In the genomic region with DNA sequence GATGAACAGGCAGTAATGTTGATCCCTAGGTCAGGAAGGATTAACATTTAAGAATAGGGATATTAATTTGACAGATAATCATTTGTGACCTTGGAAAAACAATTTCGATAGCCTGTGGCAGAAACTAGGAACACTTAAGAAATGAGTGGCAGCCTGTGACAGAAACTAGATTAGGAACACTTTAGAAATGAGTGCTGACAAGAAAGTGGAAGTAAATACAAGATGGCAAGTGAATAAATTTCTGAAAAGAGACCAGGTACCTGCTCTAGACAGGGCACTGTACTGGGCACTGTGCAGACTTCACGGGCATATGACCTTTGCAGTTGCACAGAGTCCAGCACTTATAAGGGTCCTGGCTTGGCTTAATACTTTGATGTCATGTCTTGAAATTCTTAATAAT, we compare ENCODE assay signal across 12 cellular contexts.
DNase-seq lines count a peak whose midpoint lies in the region; ATAC-seq and TF ChIP-seq lines count a peak whose summit lies in the region.
"Had no signal": no experiment of that assay in that cellular context is flagged by ENCODE, and none has a peak within 500 bp of the region (broad histone marks: within the 10 kb centered on the region; RNA-seq: fewer than 3 reads in every experiment).

No MANE protein-coding gene starts in this region.

- DNase-seq in GM20000 (ENCODE audit: low spot score) (peak; percentile 46), RWPE1 (ENCODE audit: low spot score) (no peak)
- DNase-seq in activated naive CD8-positive, alpha-beta T cell treated with anti-CD3 and anti-CD28 coated beads, Interleukin-2, amount 50 U/mL, for 24 hours: no peak
- DNase-seq in effector CD4-positive, alpha-beta T cell: no peak
- no peak for DNase-seq in effector CD8-positive, alpha-beta T cell (lab: John Stamatoyannopoulos, UW)
- DNase-seq: activated naive CD4-positive, alpha-beta T cell treated with anti-CD3 and anti-CD28 coated beads, Interleukin-2, amount 50 U/mL, for 16 hours; cortex of kidney; DMS153; HCEC 1CT; mammary epithelial cell had no signal

- no peaks in the 10 kb centered on the region for H3K9me3 Mint-ChIP-seq in activated naive CD8-positive, alpha-beta T cell treated with anti-CD3 and anti-CD28 coated beads, Interleukin-2, amount 50 U/mL, for 24 hours

- TF ChIP-seq CTCF in GM20000 (IDR thresholded peaks at IDR 0.05; ENCODE audit: extremely low read depth, missing control alignments): no peak
- no peak for TF ChIP-seq CTCF in RWPE1 (conservative IDR thresholded peaks at IDR 0.05; ENCODE audit: low read depth)

- POLR2A ChIA-PET in RWPE1 (lab: Yijun Ruan, JAX; ENCODE audit: low non-redundant PET): no interaction called here

- H3K27ac Mint-ChIP-seq in activated naive CD8-positive, alpha-beta T cell treated with anti-CD3 and anti-CD28 coated beads, Interleukin-2, amount 50 U/mL, for 24 hours: no peak overlapping the region

- H3K4me1 Mint-ChIP-seq in activated naive CD8-positive, alpha-beta T cell treated with anti-CD3 and anti-CD28 coated beads, Interleukin-2, amount 50 U/mL, for 24 hours: peaks cover 24% of the 10 kb centered on the region

- CTCF ChIA-PET in RWPE1 (lab: Yijun Ruan, JAX): no interaction called here

- no peak overlapping the region for H3K27ac ChIP-seq in RWPE1

- no peaks in the 10 kb centered on the region for H3K27me3 Mint-ChIP-seq in activated naive CD8-positive, alpha-beta T cell treated with anti-CD3 and anti-CD28 coated beads, Interleukin-2, amount 50 U/mL, for 24 hours

- H3K4me3 Mint-ChIP-seq in activated naive CD8-positive, alpha-beta T cell treated with anti-CD3 and anti-CD28 coated beads, Interleukin-2, amount 50 U/mL, for 24 hours: no peak overlapping the region

- peak; percentile 65 for ATAC-seq in GM18861 (IDR thresholded peaks at IDR 0.05; ENCODE audit: unreplicated experiment)
- peak; percentile 58 for ATAC-seq in HG03045 (IDR thresholded peaks at IDR 0.05; ENCODE audit: unreplicated experiment)
- ATAC-seq in activated naive CD8-positive, alpha-beta T cell treated with anti-CD3 and anti-CD28 coated beads, Interleukin-2, amount 50 U/mL, for 24 hours: peak; percentile 47

- H3K36me3 Mint-ChIP-seq in activated naive CD8-positive, alpha-beta T cell treated with anti-CD3 and anti-CD28 coated beads, Interleukin-2, amount 50 U/mL, for 24 hours (ENCODE audit: low read depth): peaks cover 15% of the 10 kb centered on the region
